In the genomic region with DNA sequence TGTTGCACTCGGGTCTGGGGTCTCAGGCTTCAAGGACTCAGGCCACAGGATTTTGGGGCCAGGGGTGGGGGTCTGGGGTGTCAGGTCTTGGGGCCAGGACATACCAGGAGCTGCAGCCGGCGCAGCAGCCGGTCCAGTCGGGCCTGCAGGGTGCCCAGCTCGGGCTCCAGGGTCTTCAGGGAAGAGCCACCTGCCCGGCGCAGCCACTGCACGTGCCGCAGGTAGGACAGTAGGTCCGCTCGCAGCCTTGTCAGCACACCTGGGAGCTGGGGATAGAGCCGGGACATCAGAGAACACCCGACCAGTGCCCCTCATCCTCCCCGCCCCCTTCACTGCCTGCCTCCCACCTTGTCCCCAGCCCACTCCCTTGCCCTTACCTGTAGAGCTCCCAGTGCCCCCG, we compare ENCODE assay signal across 27 cellular contexts. TPM values are rescaled to one million over a fixed set of nuclear protein-coding genes. Genes with fewer than 3 reads are reported as not detected.
"Had no signal": no experiment of that assay in that cellular context is flagged by ENCODE, and none has a peak within 500 bp of the region (broad histone marks: within the 10 kb centered on the region; RNA-seq: fewer than 3 reads in every experiment).

No MANE protein-coding gene starts in this region.

- H3K4me3 ChIP-seq: gastrocnemius medialis, heart left ventricle, mucosa of descending colon, neural progenitor cell, psoas muscle had no signal

- ATAC-seq: activated CD8-positive, alpha-beta T cell treated with anti-CD3 and anti-CD28 coated beads for 36 hours; activated naive CD8-positive, alpha-beta T cell treated with anti-CD3 and anti-CD28 coated beads, Interleukin-2, amount 50 U/mL, for 24 hours; activated T-cell treated with anti-CD3 and anti-CD28 coated beads, Interleukin-2, amount 50 U/mL, for 4 hours; gastrocnemius medialis; psoas muscle; stimulated activated effector memory CD8-positive, alpha-beta T cell treated with anti-CD3 and anti-CD28 coated beads, Interleukin-12 subunit alpha, Interleukin-12 subunit beta, amount 100 ng/mL, for 72 hours; T-cell had no signal

- H3K27me3 ChIP-seq: testis had no signal

- H3K4me1 ChIP-seq: gastrocnemius medialis, psoas muscle had no signal

- H2AFZ ChIP-seq: neural progenitor cell had no signal

- H3K9ac ChIP-seq: neural progenitor cell had no signal

- H3K27ac ChIP-seq: breast epithelium, gastrocnemius medialis, heart left ventricle, neural progenitor cell, psoas muscle, testis, upper lobe of left lung had no signal

- H3K36me3 ChIP-seq: breast epithelium, gastrocnemius medialis, heart left ventricle, neural progenitor cell, upper lobe of left lung had no signal

- H3K9me3 ChIP-seq: breast epithelium, gastrocnemius medialis, heart left ventricle, mucosa of descending colon, psoas muscle, testis, upper lobe of left lung had no signal

- DNase-seq: activated CD4-positive, alpha-beta T cell treated with anti-CD3 and anti-CD28 coated beads, Interleukin-2, amount 10 ng/mL, durations not matched to agents 24 days and 14 days; activated CD8-positive, alpha-beta T cell treated with anti-CD3 and anti-CD28 coated beads for 36 hours; activated effector memory CD4-positive, alpha-beta T cell treated with Interleukin-2 at 50 U/mL for 16 hours; activated naive CD4-positive, alpha-beta T cell treated with anti-CD3 and anti-CD28 coated beads, Interleukin-2, amount 10 ng/mL, durations not matched to agents 7 days and 5 days; activated naive CD8-positive, alpha-beta T cell treated with anti-CD3 and anti-CD28 coated beads, Interleukin-2, amount 50 U/mL, for 24 hours; activated T-cell treated with anti-CD3 and anti-CD28 coated beads, Interleukin-2, amount 50 U/mL, for 4 hours; cerebellar nuclear complex; cortex of kidney; gastrocnemius medialis; kidney glomerular epithelial cell; left ventricle myocardium superior; naive B cell; psoas muscle; right cardiac atrium; stimulated activated CD4-positive, alpha-beta T cell treated with anti-CD3 and anti-CD28 coated beads, Interleukin-4, amount 100 ng/mL, for 24 hours; T-cell; T-helper 9 cell; testis had no signal

RNA-seq across cellular contexts. Expression of a gene that starts 2.2 kb away (rescaled TPM):
- total RNA-seq: activated CD4-positive, alpha-beta T cell treated with anti-CD3 and anti-CD28 coated beads, Interleukin-2, amount 10 ng/mL, durations not matched to agents 24 days and 14 days; left ventricle myocardium superior; psoas muscle; right cardiac atrium had no signal
- polyA plus RNA-seq: right cardiac atrium had no signal

RNA-seq across cellular contexts. Expression of a gene that starts 5.0 kb away (rescaled TPM):
- total RNA-seq: activated CD4-positive, alpha-beta T cell treated with anti-CD3 and anti-CD28 coated beads, Interleukin-2, amount 10 ng/mL, durations not matched to agents 24 days and 14 days; activated CD8-positive, alpha-beta T cell treated with anti-CD3 and anti-CD28 coated beads for 36 hours; activated T-cell treated with anti-CD3 and anti-CD28 coated beads, Interleukin-2, amount 50 U/mL, for 4 hours; aorta; breast epithelium; gastrocnemius medialis; heart left ventricle; left ventricle myocardium superior; mucosa of descending colon; osteocyte; psoas muscle; right cardiac atrium; T-cell; upper lobe of left lung had no signal
- polyA plus RNA-seq: aorta, esophagus, heart left ventricle, psoas muscle, right cardiac atrium had no signal

RNA-seq across cellular contexts. Expression of a gene that starts 8.5 kb away (rescaled TPM):
- total RNA-seq: activated CD4-positive, alpha-beta T cell treated with anti-CD3 and anti-CD28 coated beads, Interleukin-2, amount 10 ng/mL, durations not matched to agents 24 days and 14 days; activated CD8-positive, alpha-beta T cell treated with anti-CD3 and anti-CD28 coated beads for 36 hours; activated T-cell treated with anti-CD3 and anti-CD28 coated beads, Interleukin-2, amount 50 U/mL, for 4 hours; aorta; breast epithelium; gastrocnemius medialis; heart left ventricle; left ventricle myocardium superior; mucosa of descending colon; osteocyte; psoas muscle; right cardiac atrium; T-cell had no signal
- polyA plus RNA-seq: aorta, esophagus, heart left ventricle, psoas muscle, right cardiac atrium had no signal

RNA-seq across cellular contexts. Expression of a gene that starts 13.6 kb away (rescaled TPM):
- total RNA-seq: activated CD8-positive, alpha-beta T cell treated with anti-CD3 and anti-CD28 coated beads for 36 hours; activated T-cell treated with anti-CD3 and anti-CD28 coated beads, Interleukin-2, amount 50 U/mL, for 4 hours; gastrocnemius medialis; left ventricle myocardium superior; osteocyte; psoas muscle; right cardiac atrium had no signal
- polyA plus RNA-seq: aorta, heart left ventricle, right cardiac atrium had no signal

RNA-seq across cellular contexts. Expression of a gene that starts 16.0 kb away (rescaled TPM):
- polyA plus RNA-seq: aorta, heart left ventricle had no signal
